Comparison of ENCODE assay signal across 8 cellular contexts in the genomic region with DNA sequence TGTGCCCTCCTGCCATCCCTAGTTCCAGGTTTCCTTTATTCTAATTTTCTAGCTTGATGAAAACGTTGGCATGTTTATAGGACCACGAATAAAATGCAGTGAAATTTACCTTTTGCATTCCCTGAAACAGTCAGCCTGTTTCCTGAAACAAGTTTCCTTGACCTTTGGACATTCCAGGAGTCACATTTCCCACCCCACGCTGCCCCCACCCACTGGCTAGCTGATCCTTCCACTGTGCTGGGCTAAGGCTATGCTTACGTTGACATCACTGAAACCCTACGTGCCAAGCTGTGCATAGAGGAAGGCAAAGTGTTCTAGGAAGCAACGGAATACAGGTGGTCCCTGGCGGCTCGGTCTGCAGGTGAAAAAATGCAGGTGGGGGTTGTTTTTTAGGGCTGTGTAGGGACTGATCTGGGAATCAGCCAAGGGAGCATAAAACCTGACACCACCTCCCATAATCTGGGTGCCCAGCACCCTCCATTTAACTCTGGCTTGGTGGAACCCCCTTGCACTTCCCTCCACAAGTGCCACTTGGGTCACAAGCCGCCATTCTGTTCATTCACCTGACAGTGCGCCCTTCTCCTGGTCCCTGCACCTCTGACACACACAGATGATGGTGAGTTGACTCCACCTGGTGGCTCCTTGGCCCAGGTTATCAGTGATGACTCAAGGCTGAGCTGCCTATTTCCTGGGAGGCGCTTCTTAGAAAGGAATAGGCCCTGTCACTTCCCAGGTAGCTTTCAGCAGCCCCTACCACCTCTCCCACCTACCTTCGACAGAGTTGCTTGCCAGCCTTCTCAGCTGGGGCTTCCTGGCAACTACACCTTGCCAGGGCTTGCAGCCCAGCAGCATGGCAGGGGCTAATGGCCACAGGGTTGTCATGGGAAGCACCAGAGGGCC.
DNase-seq lines count a peak whose midpoint lies in the region; ATAC-seq and TF ChIP-seq lines count a peak whose summit lies in the region.

No MANE protein-coding gene starts in this region.

- CTCF ChIA-PET in IMR-90 (lab: Yijun Ruan, JAX), result no interaction called here
- CTCF ChIA-PET in activated CD8-positive, alpha-beta T cell treated with anti-CD3 and anti-CD28 coated beads for 36 hours (lab: Charles Lee), result interaction anchor here (0.6 to 5.9 kb wide), 8 partner anchors 10 to 347 kb away, joined by 3 to 34 read pairs (median 4); no protein-coding TSS in a partner anchor

- no peak overlapping the region for H4K5ac ChIP-seq in IMR-90 (ENCODE audit: low read depth, low read length)

- H3K4me1 ChIP-seq in IMR-90 (ENCODE audit: control insufficient read depth, insufficient read depth, low read length) (no peaks in the 10 kb centered on the region), mucosa of descending colon (ENCODE audit: low read depth) (peaks cover 4% of the 10 kb centered on the region)

- WGBS in IMR-90 (ENCODE audit: extremely low coverage in 2 of 2, insufficient read length in 1 of 2), 2 experiments, result 34% methylated on average over 3 of the region's 12 CpGs; no CpG with 5 or more reads in 1 of the 2 experiments

- TF ChIP-seq POLR2A in IMR-90 (IDR thresholded peaks at IDR 0.05; ENCODE audit: low read depth, low read length), result no peak

- no peak overlapping the region for H3K14ac ChIP-seq in IMR-90 (replicated peaks; ENCODE audit: low read depth, low read length)

- 0 out of 2 replicates have a peak, but pooled peaks cover 5% of the 10 kb centered on the region for H3K9me1 ChIP-seq in IMR-90 (ENCODE audit: insufficient read depth, low read length)

- no peak overlapping the region for H2AFZ ChIP-seq in IMR-90 (replicated peaks; ENCODE audit: low read length, poor library complexity)

- H3K4me2 ChIP-seq in IMR-90 (ENCODE audit: low read depth, low read length), result no peak overlapping the region

- H3K36me3 Mint-ChIP-seq in activated CD8-positive, alpha-beta T cell treated with anti-CD3 and anti-CD28 coated beads for 36 hours (ENCODE audit: low read depth), result no peaks in the 10 kb centered on the region

- intact Hi-C loops in IMR-90 (cut with micrococcal nuclease), result no loop called here
- intact Hi-C loops in activated CD8-positive, alpha-beta T cell treated with anti-CD3 and anti-CD28 coated beads for 36 hours (cut with micrococcal nuclease), result no loop called here
- intact Hi-C loops in mucosa of descending colon (cut with DNase I, micrococcal nuclease), result no loop called here

- TF ChIP-seq CTCF in IMR-90 (conservative IDR thresholded peaks at IDR 0.05; ENCODE audit: low read depth, low read length) (peak; percentile 28), mucosa of descending colon (IDR thresholded peaks at IDR 0.05) (no peak)
- peak; percentile 24 for TF ChIP-seq CTCF in activated CD8-positive, alpha-beta T cell treated with anti-CD3 and anti-CD28 coated beads for 36 hours (IDR thresholded peaks at IDR 0.05)

- peak; percentile 37 for DNase-seq in ACHN
- DNase-seq in IMR-90, result no peak
- DNase-seq in activated CD8-positive, alpha-beta T cell treated with anti-CD3 and anti-CD28 coated beads for 36 hours, result peak; percentile 64
- peak; percentile 62 to 89 (median 82) for DNase-seq in mucosa of descending colon
- no peak for DNase-seq in NCI-H2107 treated with DMSO at 0.1 percent for 48 hours (lab: John Stamatoyannopoulos, UW; ENCODE audit: unreplicated experiment)

- peak; percentile 42 for TF ChIP-seq RAD21 in IMR-90 (IDR thresholded peaks at IDR 0.05; ENCODE audit: low read length)

- H3K36me3 ChIP-seq in IMR-90 (ENCODE audit: control insufficient read depth, insufficient read depth, low read length), result no peaks in the 10 kb centered on the region
- H3K36me3 ChIP-seq in mucosa of descending colon (ENCODE audit: low read depth), result no peaks in the 10 kb centered on the region

- no peak overlapping the region for H3K23ac ChIP-seq in IMR-90 (ENCODE audit: low read depth, low read length)

- no TSS peak for BruUV-seq in IMR-90 (replicated peaks; lab: Mats Ljungman, UMichigan)

- in situ Hi-C loops in ACHN (cut with HindIII; ENCODE audit: low pct_ligation_motif_present, low pct_unique_long_range_greater_than_20kb, low sequenced_read_pairs), result no loop called here
- in situ Hi-C loops in IMR-90 (cut with MboI; ENCODE audit: low sequenced_read_pairs), result no loop called here

- no peaks in the 10 kb centered on the region for H4K20me1 ChIP-seq in IMR-90 (ENCODE audit: insufficient read depth, low read length)

- no peak overlapping the region for H2BK5ac ChIP-seq in IMR-90 (ENCODE audit: low read depth, low read length, poor library complexity, severe bottlenecking)

- no peak overlapping the region for H3K18ac ChIP-seq in IMR-90 (ENCODE audit: low read depth, low read length)

- no peak overlapping the region for H2BK120ac ChIP-seq in IMR-90 (ENCODE audit: low read depth, low read length)

- no peak overlapping the region for H3K27ac Mint-ChIP-seq in activated CD8-positive, alpha-beta T cell treated with anti-CD3 and anti-CD28 coated beads for 36 hours

- H3K56ac ChIP-seq in IMR-90 (ENCODE audit: extremely low read depth, insufficient read depth, low read length), result no peak overlapping the region

- H3K27me3 Mint-ChIP-seq in activated CD8-positive, alpha-beta T cell treated with anti-CD3 and anti-CD28 coated beads for 36 hours, result no peaks in the 10 kb centered on the region

- H3K4me3 ChIP-seq in IMR-90 (ENCODE audit: insufficient read depth, low read depth, low read length), result no peak overlapping the region
- no peak overlapping the region for H3K4me3 ChIP-seq in mucosa of descending colon

- H2BK15ac ChIP-seq in IMR-90 (ENCODE audit: low read depth, low read length), result no peak overlapping the region

- H3K27ac ChIP-seq in IMR-90 (ENCODE audit: insufficient read depth, low read length), result no peak overlapping the region

- H2AK9ac ChIP-seq in IMR-90 (replicated peaks; ENCODE audit: low read depth, low read length, poor library complexity), result no peak overlapping the region

- ATAC-seq in GM18498 (IDR thresholded peaks at IDR 0.05; ENCODE audit: unreplicated experiment) (peak; percentile 59), IMR-90 (ENCODE audit: low read depth) (no peak), mucosa of descending colon (peak; percentile 95), HG02610 (IDR thresholded peaks at IDR 0.05; ENCODE audit: unreplicated experiment) (no peak), HG03521 (IDR thresholded peaks at IDR 0.05; ENCODE audit: unreplicated experiment) (no peak)
- ATAC-seq in activated CD8-positive, alpha-beta T cell treated with anti-CD3 and anti-CD28 coated beads for 36 hours, result peak; percentile 83

- no peaks in the 10 kb centered on the region for H3K27me3 ChIP-seq in IMR-90 (ENCODE audit: control insufficient read depth, insufficient read depth, low read length)

- H4K8ac ChIP-seq in IMR-90 (ENCODE audit: low read depth in 2 of 2, low read length in 2 of 2), result no peak overlapping the region

- H3K9ac ChIP-seq in IMR-90 (ENCODE audit: low read depth, low read length), result no peak overlapping the region

- POLR2A ChIA-PET in IMR-90 (lab: Charles Lee; ENCODE audit: unreplicated experiment), result no interaction called here
- POLR2A ChIA-PET in activated CD8-positive, alpha-beta T cell treated with anti-CD3 and anti-CD28 coated beads for 36 hours (lab: Charles Lee), result no interaction called here

- peaks cover 2% of the 10 kb centered on the region for H3K4me1 Mint-ChIP-seq in activated CD8-positive, alpha-beta T cell treated with anti-CD3 and anti-CD28 coated beads for 36 hours (ENCODE audit: low read depth)

- no peak overlapping the region for H4K91ac ChIP-seq in IMR-90 (ENCODE audit: insufficient read depth, low read depth, low read length)

- H3K9me3 ChIP-seq in IMR-90 (ENCODE audit: control insufficient read depth, insufficient read depth, low read length), result peaks cover 6% of the 10 kb centered on the region; the same call in 1 of the 2 replicates
- H3K9me3 ChIP-seq in mucosa of descending colon, result no peaks in the 10 kb centered on the region

- dilution Hi-C loops in IMR-90 (cut with HindIII; ENCODE audit: low sequenced_read_pairs, unreplicated experiment), result no loop called here

- H3K79me1 ChIP-seq in IMR-90 (ENCODE audit: low read depth in 1 of 2, low read length in 2 of 2), result no peaks in the 10 kb centered on the region

- no peak overlapping the region for H3K4ac ChIP-seq in IMR-90 (ENCODE audit: low read depth, low read length)

- no peak overlapping the region for H2BK20ac ChIP-seq in IMR-90 (ENCODE audit: low read depth, low read length)

- H3K9me3 Mint-ChIP-seq in activated CD8-positive, alpha-beta T cell treated with anti-CD3 and anti-CD28 coated beads for 36 hours, result peaks cover 2% of the 10 kb centered on the region

- H3K4me3 Mint-ChIP-seq in activated CD8-positive, alpha-beta T cell treated with anti-CD3 and anti-CD28 coated beads for 36 hours, result no peak overlapping the region

- H2AK5ac ChIP-seq in IMR-90 (ENCODE audit: low read depth, low read length), result no peak overlapping the region

TF ChIP-seq in IMR-90, 13 proteins besides CTCF, POLR2A, EP300 and RAD21:
- TF ChIP-seq CEBPB (IDR thresholded peaks at IDR 0.05; ENCODE audit: low read depth, low read length) (no peak), BHLHE40 (IDR thresholded peaks at IDR 0.05; ENCODE audit: low read depth, low read length) (no peak), SMC3 (IDR thresholded peaks at IDR 0.05; ENCODE audit: low read depth, low read length) (peak; percentile 29; the same call in 1 of the 2 replicates)
- TF ChIP-seq, protein P1, sequence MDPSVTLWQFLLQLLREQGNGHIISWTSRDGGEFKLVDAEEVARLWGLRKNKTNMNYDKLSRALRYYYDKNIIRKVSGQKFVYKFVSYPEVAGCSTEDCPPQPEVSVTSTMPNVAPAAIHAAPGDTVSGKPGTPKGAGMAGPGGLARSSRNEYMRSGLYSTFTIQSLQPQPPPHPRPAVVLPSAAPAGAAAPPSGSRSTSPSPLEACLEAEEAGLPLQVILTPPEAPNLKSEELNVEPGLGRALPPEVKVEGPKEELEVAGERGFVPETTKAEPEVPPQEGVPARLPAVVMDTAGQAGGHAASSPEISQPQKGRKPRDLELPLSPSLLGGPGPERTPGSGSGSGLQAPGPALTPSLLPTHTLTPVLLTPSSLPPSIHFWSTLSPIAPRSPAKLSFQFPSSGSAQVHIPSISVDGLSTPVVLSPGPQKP (IDR thresholded peaks at IDR 0.05; ENCODE audit: borderline replicate concordance, low read depth, low read length), result no peak

Comparison
In these comparisons a context has a peak if more than half of its experiments do, and no peak if none do; other contexts are left out.
1. DNase-seq: peak in ACHN (single experiment), activated CD8-positive, alpha-beta T cell treated with anti-CD3 and anti-CD28 coated beads for 36 hours (single experiment) and mucosa of descending colon (3 of 3); none in IMR-90 (single experiment) and NCI-H2107 treated with DMSO at 0.1 percent for 48 hours (single experiment).
2. ATAC-seq: peak in GM18498 (single experiment), activated CD8-positive, alpha-beta T cell treated with anti-CD3 and anti-CD28 coated beads for 36 hours (single experiment) and mucosa of descending colon (single experiment); none in IMR-90 (single experiment), HG02610 (single experiment) and HG03521 (single experiment).